ENCODE assay signal across 12 cellular contexts in the genomic region with DNA sequence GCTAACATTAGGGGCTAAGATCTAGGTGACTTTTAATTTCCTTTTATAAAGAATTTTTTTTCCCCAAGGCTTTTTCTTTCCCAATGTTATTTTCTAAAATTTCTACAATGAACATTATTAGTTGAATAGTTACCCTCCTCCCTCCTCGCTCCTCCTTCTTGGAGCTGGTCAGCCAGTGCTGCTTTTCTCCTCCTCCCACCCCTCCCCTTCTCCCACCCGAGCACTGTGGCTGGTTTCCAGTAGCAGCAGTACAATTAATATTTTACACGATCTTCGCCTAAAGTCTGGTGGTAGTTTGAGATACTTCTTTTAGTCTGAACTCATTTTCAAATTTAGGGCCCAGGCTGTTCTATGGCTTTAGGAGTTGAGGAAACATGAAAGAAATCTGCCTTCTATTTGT.
"Had no signal": no experiment of that assay in that cellular context is flagged by ENCODE, and none has a peak within 500 bp of the region (broad histone marks: within the 10 kb centered on the region; RNA-seq: fewer than 3 reads in every experiment).

No MANE protein-coding gene starts in this region.

- ATAC-seq: stimulated activated effector memory CD8-positive, alpha-beta T cell treated with anti-CD3 and anti-CD28 coated beads, Interleukin-12 subunit alpha, Interleukin-12 subunit beta, amount 100 ng/mL, for 72 hours had no signal

- H3K27me3 Mint-ChIP-seq: activated B cell treated with CpG ODN at 0.5 μM for 24 hours; activated CD4-positive, alpha-beta T cell treated with anti-CD3 and anti-CD28 coated beads, Interleukin-2, amount 10 ng/mL, durations not matched to agents 7 days and 5 days; activated naive CD4-positive, alpha-beta T cell treated with anti-CD3 and anti-CD28 coated beads, Interleukin-2, amount 10 ng/mL, durations not matched to agents 7 days and 5 days; central memory CD8-positive, alpha-beta T cell; naive B cell had no signal

- H3K27ac Mint-ChIP-seq: activated B cell treated with CpG ODN at 0.5 μM for 24 hours; activated CD4-positive, alpha-beta T cell treated with anti-CD3 and anti-CD28 coated beads, Interleukin-2, amount 10 ng/mL, durations not matched to agents 7 days and 5 days; activated naive CD4-positive, alpha-beta T cell treated with anti-CD3 and anti-CD28 coated beads, Interleukin-2, amount 10 ng/mL, durations not matched to agents 7 days and 5 days; activated T-helper 2 cell treated with anti-CD3 and anti-CD28 coated beads, Interferon-gamma antibody, Interleukin-2, Interleukin-4, amounts not matched to agents 10 μg/mL and 5 μg/mL and 100 μg/mL, durations not matched to agents 14 hours and 24 hours and 36 hours; stimulated activated effector memory CD8-positive, alpha-beta T cell treated with anti-CD3 and anti-CD28 coated beads, Interleukin-12 subunit alpha, Interleukin-12 subunit beta, amount 100 ng/mL, for 72 hours; T-helper 1 cell treated with Interleukin-12 subunit alpha and Interleukin-12 subunit beta and Interleukin-4 antibody, amounts not matched to agents 30 μg/mL and 1 μg/mL, for 36 hours had no signal

- DNase-seq: activated B cell treated with CpG ODN at 0.5 μM for 24 hours; activated CD4-positive, alpha-beta T cell treated with anti-CD3 and anti-CD28 coated beads, Interleukin-2, amount 10 ng/mL, durations not matched to agents 7 days and 5 days; activated naive CD4-positive, alpha-beta T cell treated with anti-CD3 and anti-CD28 coated beads, Interleukin-2, amount 10 ng/mL, durations not matched to agents 7 days and 5 days; erythroblast; midbrain; naive B cell; retina; thyroid gland had no signal

- H3K36me3 Mint-ChIP-seq: activated naive CD4-positive, alpha-beta T cell treated with anti-CD3 and anti-CD28 coated beads, Interleukin-2, amount 10 ng/mL, durations not matched to agents 7 days and 5 days; naive B cell; stimulated activated effector memory CD8-positive, alpha-beta T cell treated with anti-CD3 and anti-CD28 coated beads, Interleukin-12 subunit alpha, Interleukin-12 subunit beta, amount 100 ng/mL, for 72 hours had no signal

- H3K4me3 Mint-ChIP-seq: activated B cell treated with CpG ODN at 0.5 μM for 24 hours; activated CD4-positive, alpha-beta T cell treated with anti-CD3 and anti-CD28 coated beads, Interleukin-2, amount 10 ng/mL, durations not matched to agents 7 days and 5 days; activated naive CD4-positive, alpha-beta T cell treated with anti-CD3 and anti-CD28 coated beads, Interleukin-2, amount 10 ng/mL, durations not matched to agents 7 days and 5 days; central memory CD8-positive, alpha-beta T cell; naive B cell; stimulated activated effector memory CD8-positive, alpha-beta T cell treated with anti-CD3 and anti-CD28 coated beads, Interleukin-12 subunit alpha, Interleukin-12 subunit beta, amount 100 ng/mL, for 72 hours; T-helper 1 cell treated with Interleukin-12 subunit alpha and Interleukin-12 subunit beta and Interleukin-4 antibody, amounts not matched to agents 30 μg/mL and 1 μg/mL, for 36 hours had no signal

- H3K9me3 Mint-ChIP-seq: activated B cell treated with CpG ODN at 0.5 μM for 24 hours; activated CD4-positive, alpha-beta T cell treated with anti-CD3 and anti-CD28 coated beads, Interleukin-2, amount 10 ng/mL, durations not matched to agents 7 days and 5 days; activated naive CD4-positive, alpha-beta T cell treated with anti-CD3 and anti-CD28 coated beads, Interleukin-2, amount 10 ng/mL, durations not matched to agents 7 days and 5 days; activated T-helper 2 cell treated with anti-CD3 and anti-CD28 coated beads, Interferon-gamma antibody, Interleukin-2, Interleukin-4, amounts not matched to agents 10 μg/mL and 5 μg/mL and 100 μg/mL, durations not matched to agents 14 hours and 24 hours and 36 hours; central memory CD8-positive, alpha-beta T cell; naive B cell; stimulated activated effector memory CD8-positive, alpha-beta T cell treated with anti-CD3 and anti-CD28 coated beads, Interleukin-12 subunit alpha, Interleukin-12 subunit beta, amount 100 ng/mL, for 72 hours; T-helper 1 cell treated with Interleukin-12 subunit alpha and Interleukin-12 subunit beta and Interleukin-4 antibody, amounts not matched to agents 30 μg/mL and 1 μg/mL, for 36 hours had no signal
